In genomic region chr12:56221757-56222530, GRCh38 we compare ENCODE assay signal across 8 cellular contexts. TPM values are rescaled to one million over a fixed set of nuclear protein-coding genes. Genes with fewer than 3 reads are reported as not detected.
DNase-seq lines count a peak whose midpoint lies in the region; ATAC-seq and TF ChIP-seq lines count a peak whose summit lies in the region.

TSS of gene RNF41 (minus strand) at chr12:56221922. CDS start at chr12:56214047, 7,875 bp downstream.

- H3K9ac ChIP-seq in OCI-LY3 (ENCODE audit: low read length), result peak within 1 kb of the TSS; percentile 89

- peaks cover 26% of the 10 kb centered on the region for H3K4me1 ChIP-seq in OCI-LY3 (ENCODE audit: low read length)

- H3K4me1 Mint-ChIP-seq in endothelial cell (ENCODE audit: unreplicated experiment), result peaks cover 39% of the 10 kb centered on the region

- H4K20me1 ChIP-seq in OCI-LY3 (ENCODE audit: insufficient read depth, low read length), result peaks cover 5% of the 10 kb centered on the region; the same call in 1 of the 2 replicates

- H3K27me3 ChIP-seq in OCI-LY3 (ENCODE audit: low read depth, low read length), result no peaks in the 10 kb centered on the region

- peak within 1 kb of the TSS; percentile 99 for H3K4me3 Mint-ChIP-seq in endothelial cell (ENCODE audit: unreplicated experiment)

- peak within 1 kb of the TSS; percentile 73 for H3K27ac ChIP-seq in OCI-LY3 (ENCODE audit: low read length)

- H3K9me3 Mint-ChIP-seq in endothelial cell (ENCODE audit: unreplicated experiment), result no peaks in the 10 kb centered on the region

- TF ChIP-seq CTCF in OCI-LY3 (IDR thresholded peaks at IDR 0.05; ENCODE audit: low read depth, low read length), result no peak
- peak; percentile 46 for TF ChIP-seq CTCF in endothelial cell (IDR thresholded peaks at IDR 0.05; ENCODE audit: unreplicated experiment)

- H3K27ac Mint-ChIP-seq in endothelial cell (ENCODE audit: unreplicated experiment), result peak within 1 kb of the TSS; percentile 97

- peaks cover 37% of the 10 kb centered on the region for H3K79me2 ChIP-seq in OCI-LY3 (ENCODE audit: low read length)

- H3K27me3 Mint-ChIP-seq in endothelial cell (ENCODE audit: unreplicated experiment), result peaks cover 10% of the 10 kb centered on the region

- H3K36me3 ChIP-seq in OCI-LY3 (replicated peaks; ENCODE audit: low read depth, low read length), result no peaks in the 10 kb centered on the region

- peaks cover 4% of the 10 kb centered on the region for H3K36me3 Mint-ChIP-seq in endothelial cell (ENCODE audit: low read depth, unreplicated experiment)

- no peaks in the 10 kb centered on the region for H3K9me3 ChIP-seq in OCI-LY3 (ENCODE audit: insufficient read depth, low read length)

- H2AFZ ChIP-seq in OCI-LY3 (ENCODE audit: low read depth, low read length), result peak within 1 kb of the TSS; percentile 77

- DNase-seq in D341Med (ENCODE audit: low spot score) (peak; percentile 94), HuH-7 (ENCODE audit: low spot score) (peak; percentile 98), endothelial cell (ENCODE audit: low spot score) (peak; percentile 94), midbrain (lab: John Stamatoyannopoulos, UW) (peak; percentile 96)
- peak; percentile 95 for DNase-seq in activated CD8-positive, alpha-beta memory T cell treated with anti-CD3 and anti-CD28 coated beads, Interleukin-2, amount 50 U/mL, for 48 hours
- peak; percentile 87 to 88 for DNase-seq in stimulated activated CD8-positive, alpha-beta memory T cell treated with anti-CD3 and anti-CD28 coated beads, Interleukin-2, amount 100 ng/mL, for 1 hour (ENCODE audit: low read depth in 2 of 2)

- H3K4me3 ChIP-seq in OCI-LY3 (ENCODE audit: low read length), result peak within 1 kb of the TSS; percentile 89

- peak within 1 kb of the TSS; percentile 96 for H3K4me2 ChIP-seq in OCI-LY3 (ENCODE audit: low read length)

- peak; percentile 76 for ATAC-seq in GM21515 (IDR thresholded peaks at IDR 0.05; ENCODE audit: unreplicated experiment)

RNA-seq across cellular contexts. Expression of gene RNF41, which starts in this region (rescaled TPM):
- total RNA-seq in endothelial cell (ENCODE audit: unreplicated experiment), result 55.5 TPM

Comparison
In these comparisons a context has a peak if more than half of its experiments do, and no peak if none do; other contexts are left out.
1. Peak in every context shown above with its lines: DNase-seq, ATAC-seq, H3K4me3 ChIP-seq and H3K27ac ChIP-seq.